8 cellular contexts compared by ENCODE assay signal in the genomic region with DNA sequence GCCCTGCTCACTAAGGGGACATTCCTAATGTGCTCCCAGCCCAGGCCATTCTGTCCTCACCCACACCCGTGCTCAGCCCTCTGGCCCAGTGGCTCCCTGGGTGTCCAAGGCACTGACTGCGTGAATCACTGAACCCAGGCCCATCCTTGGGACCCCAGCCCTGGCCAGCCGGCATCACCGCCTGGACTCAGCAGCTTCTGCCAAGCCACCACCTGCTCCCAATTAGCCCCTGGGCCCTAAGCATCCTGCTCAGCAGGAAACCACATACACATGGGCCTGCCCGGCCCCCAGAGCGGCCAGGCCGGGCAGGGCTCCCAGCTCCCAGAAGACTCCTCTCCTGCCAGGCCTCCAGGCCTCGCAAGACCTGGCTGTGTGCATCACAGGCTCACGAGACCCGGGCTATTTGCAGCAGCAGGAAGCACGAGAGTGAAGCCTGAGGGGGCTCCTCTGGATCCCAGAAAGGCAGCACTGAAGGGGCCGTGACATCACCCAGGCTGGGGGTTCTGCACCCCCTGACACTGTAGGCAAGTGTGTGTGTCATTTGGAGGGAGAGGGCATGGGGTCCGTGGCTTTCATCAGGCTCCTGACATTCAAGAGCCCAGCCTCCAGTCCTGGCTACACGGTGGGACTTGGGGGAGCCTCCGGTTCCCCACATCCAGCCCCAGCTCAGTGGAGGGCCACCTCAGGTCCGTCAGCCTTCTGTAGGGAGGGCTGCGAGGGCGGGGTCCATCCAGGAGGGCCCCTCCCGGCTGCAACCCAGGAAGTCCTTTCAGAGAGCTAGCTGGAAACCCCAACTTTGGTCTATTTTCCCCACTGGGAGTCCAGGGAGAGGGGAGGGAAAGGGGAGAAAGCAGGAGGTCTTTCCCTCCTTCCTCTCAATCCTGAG. TPM values are rescaled to one million over a fixed set of nuclear protein-coding genes. Genes with fewer than 3 reads are reported as not detected.
DNase-seq lines count a peak whose midpoint lies in the region; ATAC-seq and TF ChIP-seq lines count a peak whose summit lies in the region.

No MANE protein-coding gene starts in this region.

- H3K4me3 Mint-ChIP-seq in CD4-positive, alpha-beta T cell, result no peak overlapping the region

- BruUV-seq in PC-9 (replicated peaks; lab: Mats Ljungman, UMichigan), result no TSS peak

- H3K4me2 ChIP-seq in PC-9, result no peak overlapping the region

- no peaks in the 10 kb centered on the region for H3K79me2 ChIP-seq in PC-9 (ENCODE audit: low read depth)

- peak; percentile 5 for ATAC-seq in left colon
- no peak for ATAC-seq in CD4-positive, alpha-beta T cell (ENCODE audit: poor library complexity)

- TF ChIP-seq CTCF in choroid plexus epithelial cell (conservative IDR thresholded peaks at IDR 0.05; ENCODE audit: low read depth, low read length) (no peak), suprapubic skin (IDR thresholded peaks at IDR 0.05) (no peak), PC-9 (conservative IDR thresholded peaks at IDR 0.05) (no peak)
- no peak for TF ChIP-seq CTCF in CD4-positive, alpha-beta T cell (IDR thresholded peaks at IDR 0.05)

- 40% methylated on average over 2 of the region's 19 CpGs for WGBS in suprapubic skin

- H3K9me2 ChIP-seq in PC-9 (ENCODE audit: insufficient read depth), result no peaks in the 10 kb centered on the region

- POLR2A ChIA-PET in PC-9 (lab: Charles Lee; ENCODE audit: unreplicated experiment), result no interaction called here
- POLR2A ChIA-PET in CD4-positive, alpha-beta T cell (lab: Charles Lee), result no interaction called here

- no peaks in the 10 kb centered on the region for H3K36me3 Mint-ChIP-seq in CD4-positive, alpha-beta T cell (ENCODE audit: low read depth)

- H3K27me3 ChIP-seq in HUES48 (ENCODE audit: control insufficient read depth, insufficient read depth, low read length) (no peaks in the 10 kb centered on the region), suprapubic skin (no peaks in the 10 kb centered on the region), PC-9 (ENCODE audit: insufficient read depth, low read depth) (no peaks in the 10 kb centered on the region)
- H3K27me3 ChIP-seq in CD4-positive, alpha-beta T cell (ENCODE audit: control insufficient read depth, insufficient read depth, low read length), result peaks cover 16% of the 10 kb centered on the region

- H3K4me3 ChIP-seq in HUES48 (ENCODE audit: low read depth, low read length) (peak overlapping the region; percentile 90), choroid plexus epithelial cell (ENCODE audit: low read depth, low read length) (peak overlapping the region; percentile 52), suprapubic skin (peak overlapping the region; percentile 55), PC-9 (no peak overlapping the region)

- no peak overlapping the region for H2AFZ ChIP-seq in PC-9

- DNase-seq in choroid plexus epithelial cell (ENCODE audit: low read depth) (peak; percentile 93), left colon (peak; percentile 23 to 54), suprapubic skin (ENCODE audit: low spot score in 2 of 2) (peak in 1 of 2 donors; percentile 84), NCI-H748 (lab: John Stamatoyannopoulos, UW; ENCODE audit: unreplicated experiment) (no peak), PC-9 (no peak), DMS79 (lab: John Stamatoyannopoulos, UW) (no peak)
- DNase-seq in CD4-positive, alpha-beta T cell, result no peak

- no peak for TF ChIP-seq EP300 in suprapubic skin (IDR thresholded peaks at IDR 0.05)

- H3K9me3 ChIP-seq in HUES48 (ENCODE audit: control insufficient read depth, insufficient read depth, low read length), result no peaks in the 10 kb centered on the region
- no peaks in the 10 kb centered on the region for H3K9me3 ChIP-seq in suprapubic skin
- H3K9me3 ChIP-seq in PC-9 (ENCODE audit: insufficient read depth, low read depth), result no peaks in the 10 kb centered on the region
- H3K9me3 ChIP-seq in CD4-positive, alpha-beta T cell (ENCODE audit: control insufficient read depth, low read length), result no peaks in the 10 kb centered on the region

- H3K9me3 Mint-ChIP-seq in CD4-positive, alpha-beta T cell, result no peaks in the 10 kb centered on the region

- H4K20me1 ChIP-seq in PC-9 (ENCODE audit: insufficient read depth), result no peaks in the 10 kb centered on the region

- H3K27me3 Mint-ChIP-seq in CD4-positive, alpha-beta T cell, result peaks cover 21% of the 10 kb centered on the region

- H3K27ac ChIP-seq in HUES48 (ENCODE audit: low read depth, low read length) (peak overlapping the region; percentile 29), suprapubic skin (peak overlapping the region; percentile 85), PC-9 (no peak overlapping the region)
- no peak overlapping the region for H3K27ac ChIP-seq in CD4-positive, alpha-beta T cell (ENCODE audit: low read depth, low read length)

- H3K36me3 ChIP-seq in HUES48 (ENCODE audit: control insufficient read depth, insufficient read depth, low read length), result peaks cover 30% of the 10 kb centered on the region
- H3K36me3 ChIP-seq in suprapubic skin, result no peaks in the 10 kb centered on the region
- H3K36me3 ChIP-seq in PC-9 (ENCODE audit: low read depth), result no peaks in the 10 kb centered on the region

- H3K4me1 ChIP-seq in HUES48 (ENCODE audit: control insufficient read depth, insufficient read depth, low read length) (peaks cover 8% of the 10 kb centered on the region), suprapubic skin (peaks cover 59% of the 10 kb centered on the region), PC-9 (replicated peaks; ENCODE audit: insufficient read depth) (no peaks in the 10 kb centered on the region)

- H3K27ac Mint-ChIP-seq in CD4-positive, alpha-beta T cell, result no peak overlapping the region

- CTCF ChIA-PET in PC-9 (lab: Charles Lee), result no interaction called here
- CTCF ChIA-PET in CD4-positive, alpha-beta T cell (lab: Charles Lee), result no interaction called here

- intact Hi-C loops in left colon (cut with DNase I, micrococcal nuclease), result no loop called here
- intact Hi-C loops in PC-9 (cut with micrococcal nuclease; ENCODE audit: unreplicated experiment), result no loop called here
- intact Hi-C loops in CD4-positive, alpha-beta T cell (cut with DNase I, micrococcal nuclease), result no loop called here

- H3K4me1 Mint-ChIP-seq in CD4-positive, alpha-beta T cell (ENCODE audit: low read depth), result peaks cover 9% of the 10 kb centered on the region

- no peaks in the 10 kb centered on the region for H3F3A ChIP-seq in PC-9 (ENCODE audit: insufficient read depth, low read depth)

- TF ChIP-seq POLR2A in suprapubic skin (IDR thresholded peaks at IDR 0.05), result peak in 1 of 2 donors; percentile 21

- peak overlapping the region; percentile 74; the same call in 1 of the 2 replicates for H3K9ac ChIP-seq in HUES48 (ENCODE audit: low read depth, low read length)

RNA-seq across cellular contexts. Expression of gene MFAP2, which starts 1.6 kb away (rescaled TPM):
- 1 to 10 TPM; 2.7 to 3.9 TPM for total RNA-seq in left colon
- total RNA-seq in suprapubic skin, result 1 to 10 TPM; 5.6 to 8.3 (median 7.1) TPM
- total RNA-seq in PC-9 (2021), result 6.3 and 12.5 TPM in 2 replicates
- not detected for total RNA-seq in CD4-positive, alpha-beta T cell

RNA-seq across cellular contexts. Expression of gene ATP13A2, which starts 32.9 kb away (rescaled TPM):
- 10 to 100 TPM; 46.2 to 53.9 TPM for total RNA-seq in left colon
- 10 to 100 TPM; 42.7 to 62.0 (median 47.3) TPM for total RNA-seq in suprapubic skin
- total RNA-seq in PC-9 (2021), result 39.9 and 43.6 TPM in 2 replicates
- total RNA-seq in CD4-positive, alpha-beta T cell, result 10 to 100 TPM; 27.0 to 30.6 TPM

RNA-seq across cellular contexts. Expression of gene CROCC, which starts 57.1 kb away (rescaled TPM):
- total RNA-seq in left colon, result 10 to 100 TPM; 11.3 to 11.4 TPM
- 10 to 100 TPM; 27.7 to 86.4 (median 60.2) TPM for total RNA-seq in suprapubic skin
- 18.4 and 18.9 TPM in 2 replicates for total RNA-seq in PC-9 (2021)
- total RNA-seq in CD4-positive, alpha-beta T cell, result 10 to 100 TPM; 47.4 to 49.7 TPM

Comparison
In these comparisons a context has a peak if more than half of its experiments do, and no peak if none do; other contexts are left out.
1. H3K27ac ChIP-seq: peak in HUES48 (single experiment) and suprapubic skin (single experiment); none in PC-9 (single experiment) and CD4-positive, alpha-beta T cell (single experiment).
2. DNase-seq: peak in choroid plexus epithelial cell (single experiment) and left colon (2 of 2); none in NCI-H748 (single experiment), PC-9 (0 of 2), DMS79 (single experiment) and CD4-positive, alpha-beta T cell (0 of 10).